Comparison of ENCODE assay signal across 12 cellular contexts in genomic region chr16:23105309-23105708, GRCh38.
"Had no signal": no experiment of that assay in that cellular context is flagged by ENCODE, and none has a peak within 500 bp of the region (broad histone marks: within the 10 kb centered on the region; RNA-seq: fewer than 3 reads in every experiment).

No MANE protein-coding gene starts in this region.

- H3K27ac ChIP-seq: coronary artery, lower lobe of right lung, stomach had no signal

- H3K9me3 ChIP-seq: esophagus squamous epithelium, lower lobe of right lung, stomach had no signal

- DNase-seq: activated CD4-positive, alpha-beta T cell treated with anti-CD3 and anti-CD28 coated beads, Interleukin-2, amount 10 ng/mL, durations not matched to agents 7 days and 5 days; activated CD4-positive, CD25-positive, alpha-beta regulatory T cell; activated CD8-positive, alpha-beta memory T cell treated with anti-CD3 and anti-CD28 coated beads for 24 hours; activated gamma-delta T cell treated with Interleukin-2 at 50 U/mL for 16 hours; esophagus squamous epithelium; kidney glomerular epithelial cell; lower lobe of right lung; midbrain; stimulated activated CD4-positive, alpha-beta T cell treated with anti-CD3 and anti-CD28 coated beads, Interleukin-1b, Interleukin-23, amount 100 ng/mL, for 48 hours; stomach; T-helper 2 cell had no signal

- H3K4me3 ChIP-seq: coronary artery, esophagus squamous epithelium, lower lobe of right lung, stomach had no signal

- ATAC-seq: lower lobe of right lung had no signal

- H3K27me3 ChIP-seq: esophagus squamous epithelium, stomach had no signal

- H3K4me1 ChIP-seq: lower lobe of right lung had no signal
